In genomic region chr1:22326372-22326915, GRCh38 we compare ENCODE assay signal across 22 cellular contexts.
"Had no signal": no experiment of that assay in that cellular context is flagged by ENCODE, and none has a peak within 500 bp of the region (broad histone marks: within the 10 kb centered on the region; RNA-seq: fewer than 3 reads in every experiment).

No MANE protein-coding gene starts in this region.

- H3K9me3 ChIP-seq: mucosa of descending colon, pancreas, sigmoid colon, spleen had no signal

- ATAC-seq: activated CD4-positive, alpha-beta T cell treated with anti-CD3 and anti-CD28 coated beads for 36 hours; activated CD8-positive, alpha-beta memory T cell treated with anti-CD3 and anti-CD28 coated beads, Interleukin-2, amount 10 ng/mL, durations not matched to agents 7 days and 5 days; left ventricle myocardium superior; mucosa of descending colon; pancreas; stimulated activated naive B cell treated with anti-CD40 and anti-IgM and Interleukin-4, amounts not matched to agents 10 μg/mL and 1 μg/mL and 100 μg/mL, for 72 hours had no signal

- H3K4me3 Mint-ChIP-seq: activated CD4-positive, alpha-beta memory T cell treated with anti-CD3 and anti-CD28 coated beads, Interleukin-2, amount 10 ng/mL, durations not matched to agents 7 days and 5 days; activated CD4-positive, alpha-beta T cell treated with anti-CD3 and anti-CD28 coated beads for 36 hours; activated CD8-positive, alpha-beta memory T cell treated with anti-CD3 and anti-CD28 coated beads, Interleukin-2, amount 10 ng/mL, durations not matched to agents 7 days and 5 days; activated naive CD8-positive, alpha-beta T cell treated with anti-CD3 and anti-CD28 coated beads, Interleukin-2, amount 10 ng/mL, durations not matched to agents 7 days and 5 days; activated T-cell treated with anti-CD3 and anti-CD28 coated beads, Interleukin-2, amount 50 U/mL, for 24 hours; stimulated activated naive B cell treated with anti-CD40 and anti-IgM and Interleukin-4, amounts not matched to agents 10 μg/mL and 1 μg/mL and 100 μg/mL, for 72 hours; T-helper 1 cell treated with Interleukin-12 subunit alpha and Interleukin-12 subunit beta and Interleukin-4 antibody, amounts not matched to agents 30 μg/mL and 1 μg/mL, for 36 hours had no signal

- H3K4me3 ChIP-seq: cardiac muscle cell, mucosa of descending colon, pancreas, sigmoid colon, spleen, tibial artery had no signal

- H3K4me1 ChIP-seq: pancreas, sigmoid colon, spleen, tibial artery had no signal

- FAIRE-seq: pancreas had no signal

- H3K4me1 Mint-ChIP-seq: activated CD4-positive, alpha-beta memory T cell treated with anti-CD3 and anti-CD28 coated beads, Interleukin-2, amount 10 ng/mL, durations not matched to agents 7 days and 5 days; activated CD4-positive, alpha-beta T cell treated with anti-CD3 and anti-CD28 coated beads for 36 hours; activated CD8-positive, alpha-beta memory T cell treated with anti-CD3 and anti-CD28 coated beads, Interleukin-2, amount 10 ng/mL, durations not matched to agents 7 days and 5 days; activated naive CD8-positive, alpha-beta T cell treated with anti-CD3 and anti-CD28 coated beads, Interleukin-2, amount 10 ng/mL, durations not matched to agents 7 days and 5 days; naive B cell; stimulated activated naive B cell treated with anti-CD40 and anti-IgM and Interleukin-4, amounts not matched to agents 10 μg/mL and 1 μg/mL and 100 μg/mL, for 72 hours had no signal

- H3K9me3 Mint-ChIP-seq: activated CD4-positive, alpha-beta memory T cell treated with anti-CD3 and anti-CD28 coated beads, Interleukin-2, amount 10 ng/mL, durations not matched to agents 7 days and 5 days; activated naive CD8-positive, alpha-beta T cell treated with anti-CD3 and anti-CD28 coated beads, Interleukin-2, amount 10 ng/mL, durations not matched to agents 7 days and 5 days; activated T-cell treated with anti-CD3 and anti-CD28 coated beads, Interleukin-2, amount 50 U/mL, for 24 hours; activated T-helper 2 cell treated with anti-CD3 and anti-CD28 coated beads, Interferon-gamma antibody, Interleukin-2, Interleukin-4, amounts not matched to agents 10 μg/mL and 5 μg/mL and 100 μg/mL, durations not matched to agents 14 hours and 24 hours and 36 hours; naive B cell; stimulated activated naive B cell treated with anti-CD40 and anti-IgM and Interleukin-4, amounts not matched to agents 10 μg/mL and 1 μg/mL and 100 μg/mL, for 72 hours; T-helper 1 cell treated with Interleukin-12 subunit alpha and Interleukin-12 subunit beta and Interleukin-4 antibody, amounts not matched to agents 30 μg/mL and 1 μg/mL, for 36 hours had no signal

- H3K27me3 ChIP-seq: pancreas, sigmoid colon had no signal

- H3K27ac ChIP-seq: cardiac muscle cell, epithelial cell of prostate, pancreas, sigmoid colon, spleen, tibial artery had no signal

- H3K36me3 ChIP-seq: cardiac muscle cell, pancreas, sigmoid colon, spleen, tibial artery had no signal

- H3K27ac Mint-ChIP-seq: activated CD4-positive, alpha-beta memory T cell treated with anti-CD3 and anti-CD28 coated beads, Interleukin-2, amount 10 ng/mL, durations not matched to agents 7 days and 5 days; activated CD4-positive, alpha-beta T cell treated with anti-CD3 and anti-CD28 coated beads for 36 hours; activated CD8-positive, alpha-beta memory T cell treated with anti-CD3 and anti-CD28 coated beads, Interleukin-2, amount 10 ng/mL, durations not matched to agents 7 days and 5 days; activated naive CD8-positive, alpha-beta T cell treated with anti-CD3 and anti-CD28 coated beads, Interleukin-2, amount 10 ng/mL, durations not matched to agents 7 days and 5 days; activated T-cell treated with anti-CD3 and anti-CD28 coated beads, Interleukin-2, amount 50 U/mL, for 24 hours; activated T-helper 2 cell treated with anti-CD3 and anti-CD28 coated beads, Interferon-gamma antibody, Interleukin-2, Interleukin-4, amounts not matched to agents 10 μg/mL and 5 μg/mL and 100 μg/mL, durations not matched to agents 14 hours and 24 hours and 36 hours; stimulated activated naive B cell treated with anti-CD40 and anti-IgM and Interleukin-4, amounts not matched to agents 10 μg/mL and 1 μg/mL and 100 μg/mL, for 72 hours; T-helper 1 cell treated with Interleukin-12 subunit alpha and Interleukin-12 subunit beta and Interleukin-4 antibody, amounts not matched to agents 30 μg/mL and 1 μg/mL, for 36 hours had no signal

- DNase-seq: activated CD4-positive, alpha-beta memory T cell treated with anti-CD3 and anti-CD28 coated beads, Interleukin-2, amount 10 ng/mL, durations not matched to agents 7 days and 5 days; activated CD4-positive, alpha-beta T cell treated with anti-CD3 and anti-CD28 coated beads for 36 hours; activated CD8-positive, alpha-beta memory T cell treated with anti-CD3 and anti-CD28 coated beads, Interleukin-2, amount 10 ng/mL, durations not matched to agents 7 days and 5 days; activated naive CD4-positive, alpha-beta T cell treated with Interleukin-2 at 50 U/mL for 16 hours; activated naive CD8-positive, alpha-beta T cell treated with anti-CD3 and anti-CD28 coated beads, Interleukin-2, amount 10 ng/mL, durations not matched to agents 7 days and 5 days; activated T-cell treated with anti-CD3 and anti-CD28 coated beads, Interleukin-2, amount 50 U/mL, for 24 hours; amygdala; foreskin fibroblast; kidney glomerular epithelial cell; left ventricle myocardium superior; naive B cell; spleen; stimulated activated naive B cell treated with anti-CD40 and anti-IgM and Interleukin-4, amounts not matched to agents 10 μg/mL and 1 μg/mL and 100 μg/mL, for 72 hours; substantia nigra had no signal

- H3K27me3 Mint-ChIP-seq: activated CD4-positive, alpha-beta memory T cell treated with anti-CD3 and anti-CD28 coated beads, Interleukin-2, amount 10 ng/mL, durations not matched to agents 7 days and 5 days; activated CD4-positive, alpha-beta T cell treated with anti-CD3 and anti-CD28 coated beads for 36 hours; activated CD8-positive, alpha-beta memory T cell treated with anti-CD3 and anti-CD28 coated beads, Interleukin-2, amount 10 ng/mL, durations not matched to agents 7 days and 5 days had no signal
